ENCODE assay signal across 8 cellular contexts in genomic region chr13:21603531-21604448, GRCh38. TPM values are rescaled to one million over a fixed set of nuclear protein-coding genes. Genes with fewer than 3 reads are reported as not detected.
DNase-seq lines count a peak whose midpoint lies in the region; ATAC-seq and TF ChIP-seq lines count a peak whose summit lies in the region.

Gene MICU2 (minus strand): TSS chr13:21604170. CDS start chr13:21604148, 22 bp downstream.

- TF ChIP-seq CTCF in C4-2B (conservative IDR thresholded peaks at IDR 0.05) (peak; percentile 55), dorsolateral prefrontal cortex (IDR thresholded peaks at IDR 0.05 in 54 of 56, conservative IDR thresholded peaks at IDR 0.05 in 2 of 56; ENCODE audit: low read depth in 1 of 56, partially characterized antibody in 56 of 56) (peak; percentile 1 to 83 (median 64)), liver (IDR thresholded peaks at IDR 0.05; ENCODE audit: low read depth, low read length, missing input control) (no peak)

- peak within 1 kb of the TSS; percentile 89 for H3K27ac Mint-ChIP-seq in activated CD4-positive, alpha-beta memory T cell treated with anti-CD3 and anti-CD28 coated beads for 36 hours

- CTCF ChIA-PET in activated CD4-positive, alpha-beta memory T cell treated with anti-CD3 and anti-CD28 coated beads for 36 hours (lab: Charles Lee), result interaction anchor here (0.6 to 1.3 kb wide), 5 partner anchors 46 to 1416 kb away, joined by 3 to 5 read pairs (median 3); no protein-coding TSS in a partner anchor

- peak within 1 kb of the TSS; percentile 68 to 99 (median 86) for H3K4me3 ChIP-seq in dorsolateral prefrontal cortex
- H3K4me3 ChIP-seq in liver (ENCODE audit: low read depth in 1 of 3, low read length in 3 of 3), result peak within 1 kb of the TSS; percentile 73 to 90 (median 86)

- under 1% methylated on average over 77 of the region's 77 CpGs for WGBS in liver

- H3K9ac ChIP-seq in liver (ENCODE audit: low read depth in 1 of 2, low read length in 2 of 2), result peak within 1 kb of the TSS; percentile 38 to 73

- no peaks in the 10 kb centered on the region for H3K9me3 ChIP-seq in liver (ENCODE audit: control insufficient read depth in 4 of 4, low read length in 3 of 4)

- POLR2A ChIA-PET in activated CD4-positive, alpha-beta memory T cell treated with anti-CD3 and anti-CD28 coated beads for 36 hours (lab: Charles Lee), result interaction anchor here (0.8 to 2.5 kb wide), 6 partner anchors 9 to 428 kb away, joined by 3 to 12 read pairs (median 3); partner anchors contain the start of genes FGF9, MRPL57, SKA3 and ZDHHC20

- H3K4me1 Mint-ChIP-seq in activated CD4-positive, alpha-beta memory T cell treated with anti-CD3 and anti-CD28 coated beads for 36 hours (ENCODE audit: low read depth), result peaks cover 26% of the 10 kb centered on the region

- TF ChIP-seq RAD21 in liver (IDR thresholded peaks at IDR 0.05), result peak; percentile 4 to 11

- H3K4me3 Mint-ChIP-seq in activated CD4-positive, alpha-beta memory T cell treated with anti-CD3 and anti-CD28 coated beads for 36 hours, result peak within 1 kb of the TSS; percentile 81

- no peaks in the 10 kb centered on the region for H3K9me3 Mint-ChIP-seq in activated CD4-positive, alpha-beta memory T cell treated with anti-CD3 and anti-CD28 coated beads for 36 hours

- intact Hi-C loops in activated CD4-positive, alpha-beta memory T cell treated with anti-CD3 and anti-CD28 coated beads for 36 hours (cut with micrococcal nuclease), result loop anchor here (1.0 to 10.0 kb wide), 7 partner anchors 23 to 1971 kb away; partner anchors contain the start of genes TNFRSF19 and ZMYM2
- intact Hi-C loops in dorsolateral prefrontal cortex (cut with DNase I), result loop anchor here in 1 of 2 donors (2.0 kb wide), 1 partner anchor 69 kb away; no protein-coding TSS in a partner anchor

- H3K4me1 ChIP-seq in liver (ENCODE audit: control insufficient read depth in 4 of 4, insufficient read depth in 4 of 4, low read length in 3 of 4), result peaks cover 0 to 6% (median 2%) of the 10 kb centered on the region in 4 donors

- peak; percentile 91 for ATAC-seq in GM19372 (IDR thresholded peaks at IDR 0.05; ENCODE audit: low read depth, unreplicated experiment)
- peak; percentile 90 for ATAC-seq in HG03558 (IDR thresholded peaks at IDR 0.05; ENCODE audit: extremely low read depth, unreplicated experiment)

- H3K36me3 ChIP-seq in liver (ENCODE audit: control insufficient read depth in 4 of 4, insufficient read depth in 3 of 4, low read depth in 1 of 4, low read length in 3 of 4), result no peaks in the 10 kb centered on the region

- DNase-seq in NCI-H82 (lab: John Stamatoyannopoulos, UW), result peak; percentile 97
- peak; percentile 97 for DNase-seq in activated CD4-positive, alpha-beta memory T cell treated with anti-CD3 and anti-CD28 coated beads for 36 hours
- peak; percentile 78 to 95 (median 90) for DNase-seq in dorsolateral prefrontal cortex
- DNase-seq in stimulated activated CD4-positive, alpha-beta T cell treated with anti-CD3 and anti-CD28 coated beads, Interleukin-4, amount 100 ng/mL, for 24 hours, result peak; percentile 95

- peaks cover 5% of the 10 kb centered on the region for H3K27me3 Mint-ChIP-seq in activated CD4-positive, alpha-beta memory T cell treated with anti-CD3 and anti-CD28 coated beads for 36 hours

- H3K27me3 ChIP-seq in dorsolateral prefrontal cortex, result peaks cover 0 to 16% (median 0%) of the 10 kb centered on the region in 45 donors
- no peaks in the 10 kb centered on the region for H3K27me3 ChIP-seq in liver (ENCODE audit: control insufficient read depth in 4 of 4, insufficient read depth in 4 of 4, low read length in 3 of 4)

- H3K27ac ChIP-seq in C4-2B (peak within 1 kb of the TSS; percentile 90), dorsolateral prefrontal cortex (peak within 1 kb of the TSS; percentile 74 to 99 (median 96)), liver (ENCODE audit: low read depth in 1 of 2, low read length in 2 of 2) (peak within 1 kb of the TSS; percentile 81 to 98)

- peaks cover 4% of the 10 kb centered on the region for H3K36me3 Mint-ChIP-seq in activated CD4-positive, alpha-beta memory T cell treated with anti-CD3 and anti-CD28 coated beads for 36 hours

TF ChIP-seq in liver, 16 proteins besides CTCF, POLR2A, EP300 and RAD21:
- TF ChIP-seq, protein P1, sequence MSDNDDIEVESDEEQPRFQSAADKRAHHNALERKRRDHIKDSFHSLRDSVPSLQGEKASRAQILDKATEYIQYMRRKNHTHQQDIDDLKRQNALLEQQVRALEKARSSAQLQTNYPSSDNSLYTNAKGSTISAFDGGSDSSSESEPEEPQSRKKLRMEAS (IDR thresholded peaks at IDR 0.05), result no peak
- TF ChIP-seq FOXA1 (IDR thresholded peaks at IDR 0.05) (no peak), GABPA (IDR thresholded peaks at IDR 0.05 in 1 of 2, conservative IDR thresholded peaks at IDR 0.05 in 1 of 2) (peak in 1 of 2 donors; percentile 73), EGR1 (IDR thresholded peaks at IDR 0.05; ENCODE audit: low read depth in 2 of 2) (peak; percentile 21 to 31), SP1 (IDR thresholded peaks at IDR 0.05) (peak; percentile 24), RXRA (IDR thresholded peaks at IDR 0.05) (peak in 1 of 2 donors; percentile 13), ZBTB33 (IDR thresholded peaks at IDR 0.05) (peak; percentile 98), REST (IDR thresholded peaks at IDR 0.05) (peak; percentile 44), FOXA2 (IDR thresholded peaks at IDR 0.05) (no peak), YY1 (IDR thresholded peaks at IDR 0.05) (peak; percentile 97), JUND (IDR thresholded peaks at IDR 0.05) (peak in 1 of 2 donors; percentile 11), TAF1 (conservative IDR thresholded peaks at IDR 0.05) (peak; percentile 43), NR2F2 (IDR thresholded peaks at IDR 0.05) (no peak)
TF ChIP-seq in liver: peak in this region for 9.

RNA-seq across cellular contexts. Expression of gene MICU2, which starts in this region (rescaled TPM):
- 10 to 100 TPM; 32.6 to 33.3 TPM for total RNA-seq in activated CD4-positive, alpha-beta memory T cell treated with anti-CD3 and anti-CD28 coated beads for 36 hours
- 10 to 100 TPM; 26.5 to 61.5 (median 42.9) TPM for total RNA-seq in dorsolateral prefrontal cortex
- 10 to 100 TPM; 28.7 to 42.9 TPM for total RNA-seq in liver
- polyA plus RNA-seq in liver, result 10 to 100 TPM; 19.4 to 20.9 TPM

Comparison
In these comparisons a context has a peak if more than half of its experiments do, and no peak if none do; other contexts are left out.
1. Peak in every context shown above with its lines: DNase-seq, ATAC-seq, H3K4me3 ChIP-seq and H3K27ac ChIP-seq.